8 cellular contexts compared by ENCODE assay signal in genomic region chr16:30121741-30122620, GRCh38. TPM values are rescaled to one million over a fixed set of nuclear protein-coding genes. Genes with fewer than 3 reads are reported as not detected.
DNase-seq lines count a peak whose midpoint lies in the region; ATAC-seq, FAIRE-seq and TF ChIP-seq lines count a peak whose summit lies in the region.

No MANE protein-coding gene starts in this region.

- TF ChIP-seq CTCF in HFFc6 (IDR thresholded peaks at IDR 0.05) (no peak), GM12878 (IDR thresholded peaks at IDR 0.05 in 2 of 3, conservative IDR thresholded peaks at IDR 0.05 in 1 of 3; ENCODE audit: control insufficient read depth in 2 of 3, extremely low read depth in 1 of 3, insufficient read depth in 1 of 3, low read depth in 3 of 3, low read length in 3 of 3) (no peak)

- DNase-seq in HFFc6: no peak
- DNase-seq in GM12878 (ENCODE audit: low read depth, low spot score): no peak
- DNase-seq in stimulated activated effector memory CD8-positive, alpha-beta T cell treated with anti-CD3 and anti-CD28 coated beads, Interleukin-12 subunit alpha, Interleukin-12 subunit beta, amount 100 ng/mL, for 72 hours (ENCODE audit: low spot score in 2 of 2): no peak
- DNase-seq in stimulated activated naive CD4-positive, alpha-beta T cell (lab: John Stamatoyannopoulos, UW): no peak
- DNase-seq in T-helper 9 cell: no peak
- DNase-seq in germinal center (ENCODE audit: low spot score): no peak

- H3K9me3 ChIP-seq in GM12878 (replicated peaks; ENCODE audit: control insufficient read depth, insufficient read depth, low read length) (no peaks in the 10 kb centered on the region), iPS-20b (ENCODE audit: insufficient read depth, low read depth, low read length) (no peaks in the 10 kb centered on the region)

- H3K27ac ChIP-seq in GM12878 (ENCODE audit: control insufficient read depth, insufficient read depth) (peak overlapping the region; percentile 42; the same call in 1 of the 2 replicates), iPS-20b (ENCODE audit: low read length) (no peak overlapping the region)

- H3K36me3 Mint-ChIP-seq in HFFc6 (ENCODE audit: low read depth): 0 out of 2 replicates have a peak, but pooled peaks cover 5% of the 10 kb centered on the region
- peaks cover 29% of the 10 kb centered on the region for H3K36me3 Mint-ChIP-seq in stimulated activated effector memory CD8-positive, alpha-beta T cell treated with anti-CD3 and anti-CD28 coated beads, Interleukin-12 subunit alpha, Interleukin-12 subunit beta, amount 100 ng/mL, for 72 hours

- SMC1A ChIA-PET in GM12878 (lab: Charles Lee; ENCODE audit: uncharacterized antibody, unreplicated experiment): no interaction called here

- H3K9ac ChIP-seq in GM12878 (ENCODE audit: control insufficient read depth, insufficient read depth, low read length) (peak overlapping the region; percentile 66), iPS-20b (ENCODE audit: low read depth, low read length) (peak overlapping the region; percentile 80; the same call in 1 of the 2 replicates)

- no peak for TF ChIP-seq POLR2A in GM12878 (IDR thresholded peaks at IDR 0.05; ENCODE audit: low read depth, low read length)

- ATAC-seq in GM12878 (no peak), HG02588 (IDR thresholded peaks at IDR 0.05; ENCODE audit: unreplicated experiment) (no peak)
- ATAC-seq in stimulated activated effector memory CD8-positive, alpha-beta T cell treated with anti-CD3 and anti-CD28 coated beads, Interleukin-12 subunit alpha, Interleukin-12 subunit beta, amount 100 ng/mL, for 72 hours: no peak

- peak overlapping the region; percentile 95 for H3K4me3 ChIP-seq in GM12878
- peak overlapping the region; percentile 86 for H3K4me3 ChIP-seq in iPS-20b (ENCODE audit: low read length)

- no peaks in the 10 kb centered on the region; a peak in 1 of 4 replicates for H3K36me3 ChIP-seq in GM12878 (ENCODE audit: control insufficient read depth in 2 of 2, insufficient read depth in 2 of 2, low read length in 1 of 2)
- peaks cover 18% of the 10 kb centered on the region for H3K36me3 ChIP-seq in iPS-20b (ENCODE audit: insufficient read depth, low read depth, low read length)

- no peaks in the 10 kb centered on the region; the same call in 1 of the 2 replicates for H3K79me2 ChIP-seq in GM12878 (ENCODE audit: control insufficient read depth, insufficient read depth, low read length)

- in situ Hi-C loops in GM12878 (cut with MboI): no loop called here

- H3K9me3 Mint-ChIP-seq in HFFc6: no peaks in the 10 kb centered on the region
- H3K9me3 Mint-ChIP-seq in stimulated activated effector memory CD8-positive, alpha-beta T cell treated with anti-CD3 and anti-CD28 coated beads, Interleukin-12 subunit alpha, Interleukin-12 subunit beta, amount 100 ng/mL, for 72 hours: no peaks in the 10 kb centered on the region

- H4K20me1 ChIP-seq in GM12878 (ENCODE audit: control insufficient read depth, insufficient read depth): no peaks in the 10 kb centered on the region

- peak overlapping the region; percentile 91 for H3K4me3 Mint-ChIP-seq in HFFc6
- H3K4me3 Mint-ChIP-seq in stimulated activated effector memory CD8-positive, alpha-beta T cell treated with anti-CD3 and anti-CD28 coated beads, Interleukin-12 subunit alpha, Interleukin-12 subunit beta, amount 100 ng/mL, for 72 hours: peak overlapping the region; percentile 80

- intact Hi-C loops in GM12878 (cut with micrococcal nuclease; ENCODE audit: unreplicated experiment): no loop called here

- TF ChIP-seq EP300 in GM12878 (IDR thresholded peaks at IDR 0.05; ENCODE audit: borderline replicate concordance in 1 of 2, control insufficient read depth in 1 of 2, low read depth in 2 of 2, low read length in 2 of 2): no peak

- BruUV-seq in GM12878 (replicated peaks; lab: Mats Ljungman, UMichigan): no TSS peak

- H3K4me2 ChIP-seq in GM12878 (ENCODE audit: control insufficient read depth, insufficient read depth): peak overlapping the region; percentile 94

- H3K4me1 ChIP-seq in GM12878 (ENCODE audit: control insufficient read depth, insufficient read depth, low read length) (peaks cover 17% of the 10 kb centered on the region), iPS-20b (ENCODE audit: insufficient read depth, low read length) (peaks cover 3% of the 10 kb centered on the region; the same call in 1 of the 2 replicates)

- H3K27ac Mint-ChIP-seq in HFFc6: peak overlapping the region; percentile 77
- H3K27ac Mint-ChIP-seq in stimulated activated effector memory CD8-positive, alpha-beta T cell treated with anti-CD3 and anti-CD28 coated beads, Interleukin-12 subunit alpha, Interleukin-12 subunit beta, amount 100 ng/mL, for 72 hours: peak overlapping the region; percentile 93

- H3K27me3 ChIP-seq in GM12878 (replicated peaks in 1 of 2; ENCODE audit: control insufficient read depth in 2 of 2, insufficient read depth in 2 of 2, low read length in 1 of 2) (no peaks in the 10 kb centered on the region), iPS-20b (ENCODE audit: insufficient read depth, low read length) (no peaks in the 10 kb centered on the region)

- no peak for TF ChIP-seq RAD21 in GM12878 (IDR thresholded peaks at IDR 0.05; ENCODE audit: insufficient read depth, low read depth, low read length)

- RAD21 ChIA-PET in GM12878 (lab: Charles Lee; ENCODE audit: unreplicated experiment): interaction anchor here (1.1 kb wide), 1 partner anchor 30 kb away, joined by 3 read pairs; no protein-coding TSS in a partner anchor

- peak overlapping the region; percentile 56 for H2AFZ ChIP-seq in GM12878 (ENCODE audit: control insufficient read depth, low read depth, low read length)

- H3K27me3 Mint-ChIP-seq in HFFc6 (ENCODE audit: insufficient read depth): no peaks in the 10 kb centered on the region; the same call in 1 of the 2 replicates

- H3K4me1 Mint-ChIP-seq in HFFc6 (ENCODE audit: low read depth): peaks cover 27% of the 10 kb centered on the region
- H3K4me1 Mint-ChIP-seq in stimulated activated effector memory CD8-positive, alpha-beta T cell treated with anti-CD3 and anti-CD28 coated beads, Interleukin-12 subunit alpha, Interleukin-12 subunit beta, amount 100 ng/mL, for 72 hours: peaks cover 38% of the 10 kb centered on the region

- WGBS in GM12878 (ENCODE audit: insufficient coverage, insufficient replicate concordance, low lambda C conversion rate, missing lambda C conversion rate): 76% methylated on average over 29 of the region's 32 CpGs

- CTCF ChIA-PET in GM12878 (lab: Yijun Ruan, JAX): interaction anchor here (0.6 to 2.3 kb wide), 2 partner anchors 10 to 758 kb away, joined by 4 to 7 read pairs; no protein-coding TSS in a partner anchor

- POLR2A ChIA-PET in GM12878 (lab: Charles Lee): no interaction called here

- FAIRE-seq in GM12878 (lab: Jason Lieb, UNC): no peak

RNA-seq across cellular contexts. Expression of gene MAPK3, which starts 1.0 kb away (rescaled TPM):
- total RNA-seq in HFFc6 (2021; fragmentation: NEBNext Ultra II Directional; extraction: Animal tissue kit (Norgen Biotek cat#: 25700)): 10 to 100 TPM; 58.5 to 89.3 (median 80.4) TPM
- total RNA-seq in GM12878 (2013; cell fraction: nucleolus; rRNA removed): 22.2 and 22.3 TPM in 2 replicates
- total RNA-seq in GM12878 (2014; rRNA removed) (38.2 and 39.0 TPM in 2 replicates), GM12878 (2014; rRNA removed; fragmentation: Illumina TruSeq; extraction: Trizol) (16.5 and 18.9 TPM in 2 replicates), GM12878 (2021) (57.0 and 60.2 TPM in 2 replicates)
- 49.3 TPM for polyA plus RNA-seq in GM12878 (2011; ENCODE audit: low read depth)
- polyA plus RNA-seq in GM12878 (2011; rRNA removed) (22.9 and 60.6 TPM in 2 replicates), GM12878 (2014; fragmentation: Illumina TruSeq; extraction: Trizol) (50.5 and 74.1 TPM in 2 replicates), GM12878 (2014; fragmentation: Nextera tagmentation; extraction: Ambion mirVana) (1 to 10 TPM in 1 of 2 experiments, under 1 TPM in 1; 0.66 to 3.3 TPM), GM12878 (2014; rRNA removed) (54.2 and 61.3 TPM in 2 replicates), GM12878 (2016; fragmentation: Nextera tagmentation; extraction: Ambion mirVana) (10 to 100 TPM; 14.3 to 15.4 TPM)
- 55.7 and 74.1 TPM in 2 replicates for polyA plus RNA-seq in GM12878 (2011; cell fraction: cytosol; rRNA removed)
- polyA plus RNA-seq in GM12878 (2011; cell fraction: nucleus; rRNA removed): 66.2 and 76.8 TPM in 2 replicates
- polyA plus RNA-seq in GM12878 (2012): 39.7 and 46.9 TPM in 2 replicates
- 19.9 and 28.1 TPM in 2 replicates for polyA minus RNA-seq in GM12878 (2011; rRNA and poly(A)+ RNA removed)
- 11.0 and 18.4 TPM in 2 replicates for polyA minus RNA-seq in GM12878 (2011; cell fraction: cytosol; rRNA and poly(A)+ RNA removed)
- 8.1 and 10.8 TPM in 2 replicates for polyA minus RNA-seq in GM12878 (2011; cell fraction: nucleus; rRNA and poly(A)+ RNA removed)

RNA-seq across cellular contexts. Expression of gene GDPD3, which starts 8.6 kb away (rescaled TPM):
- 1 to 10 TPM; 1.5 to 3.0 (median 2.3) TPM for total RNA-seq in HFFc6 (2021; fragmentation: NEBNext Ultra II Directional; extraction: Animal tissue kit (Norgen Biotek cat#: 25700))
- total RNA-seq in GM12878 (2013; cell fraction: nucleolus; rRNA removed): 4.3 and 4.6 TPM in 2 replicates
- 0.65 and 1.9 TPM in 2 replicates for total RNA-seq in GM12878 (2014; rRNA removed)
- total RNA-seq in GM12878 (2014; rRNA removed; fragmentation: Illumina TruSeq; extraction: Trizol): 0.98 and 1.1 TPM in 2 replicates
- total RNA-seq in GM12878 (2021): 1.9 and 3.3 TPM in 2 replicates
- polyA plus RNA-seq in GM12878 (2011; ENCODE audit: low read depth): 0.97 TPM
- polyA plus RNA-seq in GM12878 (2011; rRNA removed): 0.53 and 1.4 TPM in 2 replicates
- polyA plus RNA-seq in GM12878 (2011; cell fraction: cytosol; rRNA removed): 0.58 and 0.65 TPM in 2 replicates
- polyA plus RNA-seq in GM12878 (2011; cell fraction: nucleus; rRNA removed): 12.1 and 13.3 TPM in 2 replicates
- polyA plus RNA-seq in GM12878 (2012): 2.4 and 3.1 TPM in 2 replicates
- polyA plus RNA-seq in GM12878 (2014; fragmentation: Illumina TruSeq; extraction: Trizol): 0.81 and 0.85 TPM in 2 replicates
- under 1 TPM; 0.37 to 0.95 TPM for polyA plus RNA-seq in GM12878 (2014; fragmentation: Nextera tagmentation; extraction: Ambion mirVana)
- polyA plus RNA-seq in GM12878 (2014; rRNA removed): 2.3 and 2.7 TPM in 2 replicates
- under 1 TPM; 0.29 to 0.53 TPM for polyA plus RNA-seq in GM12878 (2016; fragmentation: Nextera tagmentation; extraction: Ambion mirVana)
- 0.22 and 0.62 TPM in 2 replicates for polyA minus RNA-seq in GM12878 (2011; rRNA and poly(A)+ RNA removed)
- polyA minus RNA-seq in GM12878 (2011; cell fraction: cytosol; rRNA and poly(A)+ RNA removed): not detected in 2 replicates
- 0.85 and 2.6 TPM in 2 replicates for polyA minus RNA-seq in GM12878 (2011; cell fraction: nucleus; rRNA and poly(A)+ RNA removed)

RNA-seq across cellular contexts. Expression of gene YPEL3, which starts 26.0 kb away (rescaled TPM):
- total RNA-seq in HFFc6 (2021; fragmentation: NEBNext Ultra II Directional; extraction: Animal tissue kit (Norgen Biotek cat#: 25700)): 10 to 100 TPM; 17.2 to 28.4 (median 19.1) TPM
- 16.5 and 18.6 TPM in 2 replicates for total RNA-seq in GM12878 (2013; cell fraction: nucleolus; rRNA removed)
- total RNA-seq in GM12878 (2014; rRNA removed): 7.5 and 11.5 TPM in 2 replicates
- 5.1 and 5.3 TPM in 2 replicates for total RNA-seq in GM12878 (2014; rRNA removed; fragmentation: Illumina TruSeq; extraction: Trizol)
- total RNA-seq in GM12878 (2021): 13.3 and 13.8 TPM in 2 replicates
- 17.1 TPM for polyA plus RNA-seq in GM12878 (2011; ENCODE audit: low read depth)
- 7.3 and 12.7 TPM in 2 replicates for polyA plus RNA-seq in GM12878 (2011; rRNA removed)
- 23.5 and 24.7 TPM in 2 replicates for polyA plus RNA-seq in GM12878 (2011; cell fraction: cytosol; rRNA removed)
- polyA plus RNA-seq in GM12878 (2011; cell fraction: nucleus; rRNA removed): 30.2 and 30.8 TPM in 2 replicates
- 59.4 and 63.5 TPM in 2 replicates for polyA plus RNA-seq in GM12878 (2012)
- polyA plus RNA-seq in GM12878 (2014; fragmentation: Illumina TruSeq; extraction: Trizol): 1.6 and 6.2 TPM in 2 replicates
- 1 to 10 TPM; 1.3 to 3.1 TPM for polyA plus RNA-seq in GM12878 (2014; fragmentation: Nextera tagmentation; extraction: Ambion mirVana)
- polyA plus RNA-seq in GM12878 (2014; rRNA removed): 18.0 and 25.0 TPM in 2 replicates
- 10 to 100 TPM; 19.1 to 22.0 TPM for polyA plus RNA-seq in GM12878 (2016; fragmentation: Nextera tagmentation; extraction: Ambion mirVana)
- polyA minus RNA-seq in GM12878 (2011; rRNA and poly(A)+ RNA removed): 5.0 and 8.5 TPM in 2 replicates
- 4.7 and 4.9 TPM in 2 replicates for polyA minus RNA-seq in GM12878 (2011; cell fraction: cytosol; rRNA and poly(A)+ RNA removed)
- 6.9 and 12.4 TPM in 2 replicates for polyA minus RNA-seq in GM12878 (2011; cell fraction: nucleus; rRNA and poly(A)+ RNA removed)

RNA-seq across cellular contexts. Expression of gene TBX6, which starts 30.3 kb away (rescaled TPM):
- under 1 TPM; 0.16 to 0.33 (median 0.26) TPM for total RNA-seq in HFFc6 (2021; fragmentation: NEBNext Ultra II Directional; extraction: Animal tissue kit (Norgen Biotek cat#: 25700))
- 3.5 and 5.1 TPM in 2 replicates for total RNA-seq in GM12878 (2013; cell fraction: nucleolus; rRNA removed)
- total RNA-seq in GM12878 (2014; rRNA removed) (0.40 and 0.44 TPM in 2 replicates), GM12878 (2014; rRNA removed; fragmentation: Illumina TruSeq; extraction: Trizol) (0.09 and 0.18 TPM in 2 replicates), GM12878 (2021) (0.54 and 1.0 TPM in 2 replicates)
- polyA plus RNA-seq in GM12878 (2011; ENCODE audit: low read depth): 0.35 TPM
- polyA plus RNA-seq in GM12878 (2011; rRNA removed) (0.19 and 0.39 TPM in 2 replicates), GM12878 (2014; fragmentation: Illumina TruSeq; extraction: Trizol) (0.24 TPM in 1 of 2 replicates, not detected in the other), GM12878 (2014; fragmentation: Nextera tagmentation; extraction: Ambion mirVana) (not detected), GM12878 (2014; rRNA removed) (0.20 and 0.90 TPM in 2 replicates), GM12878 (2016; fragmentation: Nextera tagmentation; extraction: Ambion mirVana) (under 1 TPM; 0.08 to 0.15 TPM)
- 0.49 and 0.57 TPM in 2 replicates for polyA plus RNA-seq in GM12878 (2011; cell fraction: cytosol; rRNA removed)
- 2.5 and 2.6 TPM in 2 replicates for polyA plus RNA-seq in GM12878 (2011; cell fraction: nucleus; rRNA removed)
- polyA plus RNA-seq in GM12878 (2012): 1.3 and 1.7 TPM in 2 replicates
- 1.1 TPM in 1 of 2 replicates, not detected in the other for polyA minus RNA-seq in GM12878 (2011; rRNA and poly(A)+ RNA removed)
- polyA minus RNA-seq in GM12878 (2011; cell fraction: cytosol; rRNA and poly(A)+ RNA removed): not detected in 2 replicates
- 1.3 and 1.8 TPM in 2 replicates for polyA minus RNA-seq in GM12878 (2011; cell fraction: nucleus; rRNA and poly(A)+ RNA removed)

RNA-seq across cellular contexts. Expression of gene PPP4C, which starts 46.2 kb away (rescaled TPM):
- total RNA-seq in HFFc6 (2021; fragmentation: NEBNext Ultra II Directional; extraction: Animal tissue kit (Norgen Biotek cat#: 25700)): 100 to 1,000 TPM; 111 to 135 (median 123) TPM
- 25.0 and 30.4 TPM in 2 replicates for total RNA-seq in GM12878 (2013; cell fraction: nucleolus; rRNA removed)
- total RNA-seq in GM12878 (2014; rRNA removed): 93.4 and 118 TPM in 2 replicates
- total RNA-seq in GM12878 (2014; rRNA removed; fragmentation: Illumina TruSeq; extraction: Trizol): 63.9 and 75.0 TPM in 2 replicates
- total RNA-seq in GM12878 (2021): 130 and 132 TPM in 2 replicates
- 59.0 TPM for polyA plus RNA-seq in GM12878 (2011; ENCODE audit: low read depth)
- polyA plus RNA-seq in GM12878 (2011; rRNA removed): 73.0 and 143 TPM in 2 replicates
- 224 and 278 TPM in 2 replicates for polyA plus RNA-seq in GM12878 (2011; cell fraction: cytosol; rRNA removed)
- 130 and 151 TPM in 2 replicates for polyA plus RNA-seq in GM12878 (2011; cell fraction: nucleus; rRNA removed)
- polyA plus RNA-seq in GM12878 (2012): 94.4 and 102 TPM in 2 replicates
- 34.5 and 83.7 TPM in 2 replicates for polyA plus RNA-seq in GM12878 (2014; fragmentation: Illumina TruSeq; extraction: Trizol)
- polyA plus RNA-seq in GM12878 (2014; fragmentation: Nextera tagmentation; extraction: Ambion mirVana): 10 to 100 TPM in 1 of 2 experiments, 1 to 10 TPM in 1; 2.7 to 18.8 TPM
- 165 and 178 TPM in 2 replicates for polyA plus RNA-seq in GM12878 (2014; rRNA removed)
- polyA plus RNA-seq in GM12878 (2016; fragmentation: Nextera tagmentation; extraction: Ambion mirVana): 100 to 1,000 TPM; 194 to 240 TPM
- polyA minus RNA-seq in GM12878 (2011; rRNA and poly(A)+ RNA removed): 341 and 402 TPM in 2 replicates
- 82.1 and 104 TPM in 2 replicates for polyA minus RNA-seq in GM12878 (2011; cell fraction: cytosol; rRNA and poly(A)+ RNA removed)
- polyA minus RNA-seq in GM12878 (2011; cell fraction: nucleus; rRNA and poly(A)+ RNA removed): 27.3 and 42.2 TPM in 2 replicates
